ENCODE assay signal across 1 cellular context in genomic region chr9:121348321-121348720, GRCh38.
TF ChIP-seq lines count a peak whose summit lies in the region.

No MANE protein-coding gene starts in this region.

TF ChIP-seq in IMR-90, 13 proteins besides CTCF, POLR2A, EP300 and RAD21:
- TF ChIP-seq CEBPB (IDR thresholded peaks at IDR 0.05; ENCODE audit: low read depth, low read length) (no peak), USF2 (IDR thresholded peaks at IDR 0.05; ENCODE audit: low read depth, low read length) (no peak), FOS (IDR thresholded peaks at IDR 0.05; ENCODE audit: low read depth, low read length) (no peak), ELK1 (IDR thresholded peaks at IDR 0.05; ENCODE audit: borderline replicate concordance, low read depth, low read length) (no peak), MAZ (IDR thresholded peaks at IDR 0.05; ENCODE audit: borderline replicate concordance, low read depth, low read length) (no peak), SMC3 (IDR thresholded peaks at IDR 0.05; ENCODE audit: low read depth, low read length) (no peak), NFE2L2 (IDR thresholded peaks at IDR 0.05; ENCODE audit: low read depth, low read length) (no peak), BHLHE40 (IDR thresholded peaks at IDR 0.05; ENCODE audit: low read depth, low read length) (no peak), RCOR1 (IDR thresholded peaks at IDR 0.05; ENCODE audit: insufficient replicate concordance, low read length) (no peak), MAFK (IDR thresholded peaks at IDR 0.05; ENCODE audit: low read depth, low read length) (no peak), RFX5 (IDR thresholded peaks at IDR 0.05; ENCODE audit: low read depth, low read length) (no peak), CHD1 (IDR thresholded peaks at IDR 0.05; ENCODE audit: low read depth, low read length) (no peak), MXI1 (IDR thresholded peaks at IDR 0.05; ENCODE audit: borderline replicate concordance, low read depth, low read length) (no peak)
